Comparison of ENCODE assay signal across 12 cellular contexts in genomic region chr9:127128341-127129072, GRCh38. TPM values are rescaled to one million over a fixed set of nuclear protein-coding genes. Genes with fewer than 3 reads are reported as not detected.
DNase-seq lines count a peak whose midpoint lies in the region; ATAC-seq and TF ChIP-seq lines count a peak whose summit lies in the region.
"Had no signal": no experiment of that assay in that cellular context is flagged by ENCODE, and none has a peak within 500 bp of the region (broad histone marks: within the 10 kb centered on the region; RNA-seq: fewer than 3 reads in every experiment).

No MANE protein-coding gene starts in this region.

- DNase-seq in activated CD4-positive, alpha-beta T cell treated with anti-CD3 and anti-CD28 coated beads for 36 hours: no peak
- no peak for DNase-seq in activated CD4-positive, alpha-beta T cell treated with anti-CD3 and anti-CD28 coated beads, Interleukin-2, amount 10 ng/mL, durations not matched to agents 7 days and 5 days
- DNase-seq in mesenteric fat pad (ENCODE audit: low spot score): peak; percentile 69
- no peak for DNase-seq in vagina (ENCODE audit: extremely low spot score in 2 of 2)
- DNase-seq in central memory CD4-positive, alpha-beta T cell: no peak
- DNase-seq: 8988T, GDM1, NCI-H345, pancreas had no signal

- no peak for TF ChIP-seq POLR2A in vagina (IDR thresholded peaks at IDR 0.05)

- ATAC-seq in activated CD4-positive, alpha-beta T cell treated with anti-CD3 and anti-CD28 coated beads for 36 hours: peak; percentile 19
- ATAC-seq in esophagus mucosa: peak; percentile 62
- ATAC-seq in HG03097 (IDR thresholded peaks at IDR 0.05; ENCODE audit: low FRiP score, unreplicated experiment): no peak
- no peak for ATAC-seq in HG02840 (IDR thresholded peaks at IDR 0.05; ENCODE audit: low FRiP score, unreplicated experiment)

- peak overlapping the region; percentile 92 for H3K27ac ChIP-seq in vagina
- H3K27ac ChIP-seq: pancreas had no signal

- H3K27me3 ChIP-seq in vagina: no peaks in the 10 kb centered on the region
- H3K27me3 ChIP-seq: pancreas had no signal

- no peak for TF ChIP-seq CTCF in vagina (IDR thresholded peaks at IDR 0.05)

- H3K9me3 ChIP-seq in vagina: no peaks in the 10 kb centered on the region
- H3K9me3 ChIP-seq: pancreas had no signal

- CTCF ChIA-PET in activated CD4-positive, alpha-beta T cell treated with anti-CD3 and anti-CD28 coated beads for 36 hours (lab: Charles Lee): interaction anchor here (0.7 to 1.2 kb wide), 2 partner anchors 19 to 48 kb away, joined by 3 read pairs; no protein-coding TSS in a partner anchor
- CTCF ChIA-PET in activated CD4-positive, alpha-beta T cell treated with anti-CD3 and anti-CD28 coated beads, Interleukin-2, amount 10 ng/mL, durations not matched to agents 7 days and 5 days (lab: Charles Lee): interaction anchor here (0.6 kb wide), 1 partner anchor 1610 kb away, joined by 3 read pairs; no protein-coding TSS in a partner anchor

- H3K27ac Mint-ChIP-seq in activated CD4-positive, alpha-beta T cell treated with anti-CD3 and anti-CD28 coated beads for 36 hours: no peak overlapping the region
- H3K27ac Mint-ChIP-seq in activated CD4-positive, alpha-beta T cell treated with anti-CD3 and anti-CD28 coated beads, Interleukin-2, amount 10 ng/mL, durations not matched to agents 7 days and 5 days: no peak overlapping the region

- POLR2A ChIA-PET in activated CD4-positive, alpha-beta T cell treated with anti-CD3 and anti-CD28 coated beads for 36 hours (lab: Charles Lee): no interaction called here
- POLR2A ChIA-PET in activated CD4-positive, alpha-beta T cell treated with anti-CD3 and anti-CD28 coated beads, Interleukin-2, amount 10 ng/mL, durations not matched to agents 7 days and 5 days (lab: Charles Lee): no interaction called here

- peaks cover 17% of the 10 kb centered on the region for H3K27me3 Mint-ChIP-seq in activated CD4-positive, alpha-beta T cell treated with anti-CD3 and anti-CD28 coated beads for 36 hours
- H3K27me3 Mint-ChIP-seq in activated CD4-positive, alpha-beta T cell treated with anti-CD3 and anti-CD28 coated beads, Interleukin-2, amount 10 ng/mL, durations not matched to agents 7 days and 5 days: peaks cover 37% of the 10 kb centered on the region

- no peak overlapping the region for H3K4me3 Mint-ChIP-seq in activated CD4-positive, alpha-beta T cell treated with anti-CD3 and anti-CD28 coated beads for 36 hours
- no peak overlapping the region for H3K4me3 Mint-ChIP-seq in activated CD4-positive, alpha-beta T cell treated with anti-CD3 and anti-CD28 coated beads, Interleukin-2, amount 10 ng/mL, durations not matched to agents 7 days and 5 days

- no peak overlapping the region for H3K4me3 ChIP-seq in vagina
- H3K4me3 ChIP-seq: pancreas had no signal

- H3K9me3 Mint-ChIP-seq in activated CD4-positive, alpha-beta T cell treated with anti-CD3 and anti-CD28 coated beads for 36 hours (ENCODE audit: low read depth): no peaks in the 10 kb centered on the region
- H3K9me3 Mint-ChIP-seq in activated CD4-positive, alpha-beta T cell treated with anti-CD3 and anti-CD28 coated beads, Interleukin-2, amount 10 ng/mL, durations not matched to agents 7 days and 5 days: no peaks in the 10 kb centered on the region

- intact Hi-C loops in activated CD4-positive, alpha-beta T cell treated with anti-CD3 and anti-CD28 coated beads for 36 hours (cut with DNase I, micrococcal nuclease): no loop called here
- intact Hi-C loops in vagina (cut with DNase I): loop anchor here (10.0 kb wide), 1 partner anchor 94 kb away; no protein-coding TSS in a partner anchor

- no peaks in the 10 kb centered on the region for H3K36me3 ChIP-seq in vagina
- H3K36me3 ChIP-seq: pancreas had no signal

- H3K4me1 ChIP-seq in vagina: peaks cover 73% of the 10 kb centered on the region

- no peaks in the 10 kb centered on the region for H3K4me1 Mint-ChIP-seq in activated CD4-positive, alpha-beta T cell treated with anti-CD3 and anti-CD28 coated beads for 36 hours
- H3K4me1 Mint-ChIP-seq in activated CD4-positive, alpha-beta T cell treated with anti-CD3 and anti-CD28 coated beads, Interleukin-2, amount 10 ng/mL, durations not matched to agents 7 days and 5 days: no peaks in the 10 kb centered on the region

- H3K36me3 Mint-ChIP-seq in activated CD4-positive, alpha-beta T cell treated with anti-CD3 and anti-CD28 coated beads for 36 hours (ENCODE audit: low read depth): no peaks in the 10 kb centered on the region
- no peaks in the 10 kb centered on the region for H3K36me3 Mint-ChIP-seq in activated CD4-positive, alpha-beta T cell treated with anti-CD3 and anti-CD28 coated beads, Interleukin-2, amount 10 ng/mL, durations not matched to agents 7 days and 5 days (ENCODE audit: low read depth)

RNA-seq across cellular contexts. Expression of gene ANGPTL2, which starts 6.1 kb away (rescaled TPM):
- total RNA-seq in activated CD4-positive, alpha-beta T cell treated with anti-CD3 and anti-CD28 coated beads for 36 hours: not detected
- total RNA-seq in activated CD4-positive, alpha-beta T cell treated with anti-CD3 and anti-CD28 coated beads, Interleukin-2, amount 10 ng/mL, durations not matched to agents 7 days and 5 days: not detected
- total RNA-seq in esophagus mucosa (2.1 TPM), mesenteric fat pad (169 TPM), vagina (65.8 TPM)

Comparison
In these comparisons a context has a peak if more than half of its experiments do, and no peak if none do; other contexts are left out.
1. ATAC-seq: peak in activated CD4-positive, alpha-beta T cell treated with anti-CD3 and anti-CD28 coated beads for 36 hours (single experiment) and esophagus mucosa (single experiment); none in HG03097 (single experiment) and HG02840 (single experiment).
2. RNA of gene ANGPTL2, which starts 6.1 kb away (total RNA-seq): 169 TPM in mesenteric fat pad (single experiment) and 65.8 TPM in vagina (single experiment); 2.1 TPM in esophagus mucosa (single experiment), not detected in activated CD4-positive, alpha-beta T cell treated with anti-CD3 and anti-CD28 coated beads, Interleukin-2, amount 10 ng/mL, durations not matched to agents 7 days and 5 days and not detected in activated CD4-positive, alpha-beta T cell treated with anti-CD3 and anti-CD28 coated beads for 36 hours; every median in the first group is over 10 times any median in the second.